ENCODE assay signal across 19 cellular contexts in genomic region chr20:10954137-10954840, GRCh38.
DNase-seq lines count a peak whose midpoint lies in the region; ATAC-seq and TF ChIP-seq lines count a peak whose summit lies in the region.
"Had no signal": no experiment of that assay in that cellular context is flagged by ENCODE, and none has a peak within 500 bp of the region (broad histone marks: within the 10 kb centered on the region; RNA-seq: fewer than 3 reads in every experiment).

No MANE protein-coding gene starts in this region.

- no peaks in the 10 kb centered on the region for H3K27me3 ChIP-seq in tibial nerve
- H3K27me3 ChIP-seq: ascending aorta had no signal

- DNase-seq in astrocyte of the hippocampus (ENCODE audit: low read depth, low spot score) (peak; percentile 82), iris pigment epithelial cell (ENCODE audit: low read depth) (peak; percentile 38), globus pallidus (ENCODE audit: low spot score) (no peak), tibial nerve (ENCODE audit: low spot score in 2 of 2) (no peak), RPMI8226 (no peak)
- DNase-seq in stimulated activated naive CD8-positive, alpha-beta T cell treated with anti-CD3 and anti-CD28 coated beads, Interleukin-15, amount 100 ng/mL, for 72 hours: no peak
- DNase-seq: activated naive CD4-positive, alpha-beta T cell treated with anti-CD3 and anti-CD28 coated beads for 36 hours; cortex of kidney; erythroblast; GF-D8; immature natural killer cell; KBM-7; NCI-H1092 treated with DMSO at 0.1 percent for 48 hours; SW 1271 had no signal

- H3K4me1 Mint-ChIP-seq in stimulated activated naive CD8-positive, alpha-beta T cell treated with anti-CD3 and anti-CD28 coated beads, Interleukin-15, amount 100 ng/mL, for 72 hours: no peaks in the 10 kb centered on the region
- H3K4me1 Mint-ChIP-seq: immature natural killer cell, neural crest cell had no signal

- POLR2A ChIA-PET in HEK293 (lab: Yijun Ruan, JAX): no interaction called here

- H3K4me1 ChIP-seq in HEK293 (ENCODE audit: control insufficient read depth, insufficient read depth, low read length) (no peaks in the 10 kb centered on the region), tibial nerve (no peaks in the 10 kb centered on the region)

- H3K27ac ChIP-seq in HEK293 (ENCODE audit: extremely low read depth, low read depth, low read length) (no peak overlapping the region), skin epidermis (peak overlapping the region in 16 of 21 experiments; percentile 7 to 74 (median 41)), tibial nerve (no peak overlapping the region)
- H3K27ac ChIP-seq: ascending aorta had no signal

- ATAC-seq in stimulated activated naive CD8-positive, alpha-beta T cell treated with anti-CD3 and anti-CD28 coated beads, Interleukin-15, amount 100 ng/mL, for 72 hours: no peak

- TF ChIP-seq CTCF in HEK293 (tag by site-specific recombination; IDR thresholded peaks at IDR 0.05) (no peak), tibial nerve (IDR thresholded peaks at IDR 0.05) (no peak)

- no peak for TF ChIP-seq POLR2A in tibial nerve (IDR thresholded peaks at IDR 0.05)

- CTCF ChIA-PET in HEK293 (lab: Yijun Ruan, JAX): interaction anchor here (0.7 kb wide), 1 partner anchor 277 kb away, joined by 3 read pairs; no protein-coding TSS in a partner anchor

- no peaks in the 10 kb centered on the region for H3K36me3 ChIP-seq in HEK293 (ENCODE audit: control insufficient read depth in 2 of 2, insufficient read depth in 1 of 2, low read length in 2 of 2)
- no peaks in the 10 kb centered on the region for H3K36me3 ChIP-seq in tibial nerve
- H3K36me3 ChIP-seq: ascending aorta had no signal

- TF ChIP-seq EP300 in tibial nerve (IDR thresholded peaks at IDR 0.05): no peak

- H3K4me3 ChIP-seq in HEK293 (ENCODE audit: low read depth, low read length): no peak overlapping the region
- H3K4me3 ChIP-seq in skin epidermis: no peak overlapping the region
- H3K4me3 ChIP-seq in tibial nerve: no peak overlapping the region
- H3K4me3 ChIP-seq: ascending aorta had no signal

- no peak overlapping the region for H3K27ac Mint-ChIP-seq in stimulated activated naive CD8-positive, alpha-beta T cell treated with anti-CD3 and anti-CD28 coated beads, Interleukin-15, amount 100 ng/mL, for 72 hours
- H3K27ac Mint-ChIP-seq: activated naive CD4-positive, alpha-beta T cell treated with anti-CD3 and anti-CD28 coated beads for 36 hours; immature natural killer cell; stimulated activated naive CD8-positive, alpha-beta T cell treated with anti-CD3 and anti-CD28 coated beads, Interleukin-15, Interleukin-2, amounts not matched to agents 100 ng/mL and 50 ng/mL, for 24 hours had no signal

- no peak overlapping the region for H3K4me3 Mint-ChIP-seq in stimulated activated naive CD8-positive, alpha-beta T cell treated with anti-CD3 and anti-CD28 coated beads, Interleukin-15, amount 100 ng/mL, for 72 hours
- H3K4me3 Mint-ChIP-seq: activated naive CD4-positive, alpha-beta T cell treated with anti-CD3 and anti-CD28 coated beads for 36 hours; immature natural killer cell; neural crest cell; stimulated activated naive CD8-positive, alpha-beta T cell treated with anti-CD3 and anti-CD28 coated beads, Interleukin-15, Interleukin-2, amounts not matched to agents 100 ng/mL and 50 ng/mL, for 24 hours had no signal

- no peaks in the 10 kb centered on the region for H3K9me3 Mint-ChIP-seq in stimulated activated naive CD8-positive, alpha-beta T cell treated with anti-CD3 and anti-CD28 coated beads, Interleukin-15, amount 100 ng/mL, for 72 hours

- no peaks in the 10 kb centered on the region for H3K27me3 Mint-ChIP-seq in stimulated activated naive CD8-positive, alpha-beta T cell treated with anti-CD3 and anti-CD28 coated beads, Interleukin-15, amount 100 ng/mL, for 72 hours
- H3K27me3 Mint-ChIP-seq: stimulated activated naive CD8-positive, alpha-beta T cell treated with anti-CD3 and anti-CD28 coated beads, Interleukin-15, Interleukin-2, amounts not matched to agents 100 ng/mL and 50 ng/mL, for 24 hours had no signal

- H3K9me3 ChIP-seq in HEK293 (ENCODE audit: control insufficient read depth, insufficient read depth, low read depth, low read length) (no peaks in the 10 kb centered on the region), tibial nerve (no peaks in the 10 kb centered on the region)
- H3K9me3 ChIP-seq: ascending aorta had no signal

- 91% methylated on average over 6 of the region's 6 CpGs for WGBS in tibial nerve, 2 donors

TF ChIP-seq in HEK293, 187 proteins besides CTCF, POLR2A, EP300 and RAD21:
- peak; percentile 25; the same call in 1 of the 2 replicates for TF ChIP-seq SCRT2 (tag by site-specific recombination; IDR thresholded peaks at IDR 0.05)
- TF ChIP-seq ZNF777 (tag by site-specific recombination; IDR thresholded peaks at IDR 0.05; ENCODE audit: borderline replicate concordance): no peak

Comparison
In these comparisons a context has a peak if more than half of its experiments do, and no peak if none do; other contexts are left out.
1. H3K27ac ChIP-seq: peak in skin epidermis (16 of 21); none in HEK293 (single experiment) and tibial nerve (0 of 4).
2. DNase-seq: peak in astrocyte of the hippocampus (single experiment) and iris pigment epithelial cell (single experiment); none in globus pallidus (single experiment), tibial nerve (0 of 2), RPMI8226 (single experiment) and stimulated activated naive CD8-positive, alpha-beta T cell treated with anti-CD3 and anti-CD28 coated beads, Interleukin-15, amount 100 ng/mL, for 72 hours (0 of 2).